ENCODE assay signal across 8 cellular contexts in the genomic region with DNA sequence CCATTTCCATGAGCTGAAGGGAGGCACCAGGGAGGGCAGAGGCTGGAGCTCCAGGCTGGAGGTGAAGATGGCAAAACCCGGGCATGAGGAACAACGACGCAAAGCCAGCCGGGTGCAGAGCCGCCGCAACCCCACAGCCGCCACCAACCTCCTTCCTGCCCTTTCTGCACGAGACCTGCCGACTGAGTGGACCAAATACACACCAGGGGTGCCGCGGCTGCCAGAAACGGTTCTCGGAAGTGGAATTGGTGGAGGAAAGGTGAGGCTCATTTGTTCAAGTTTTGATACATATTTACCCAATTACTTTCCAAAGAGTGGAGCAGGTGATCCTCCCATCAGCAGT. TPM values are rescaled to one million over a fixed set of nuclear protein-coding genes. Genes with fewer than 3 reads are reported as not detected.
"Had no signal": no experiment of that assay in that cellular context is flagged by ENCODE, and none has a peak within 500 bp of the region (broad histone marks: within the 10 kb centered on the region; RNA-seq: fewer than 3 reads in every experiment).

No MANE protein-coding gene starts in this region.

- H2AFZ ChIP-seq: GM23338 had no signal

- H3K4me3 ChIP-seq: GM23338, HAP-1 had no signal

- H3K9me3 ChIP-seq: HAP-1 had no signal

- H3K36me3 ChIP-seq: HAP-1 had no signal

- H3K4me2 ChIP-seq: GM23338 had no signal

- H3K27ac ChIP-seq: HL-60 had no signal

- ATAC-seq: HCT116, HepG2 had no signal

- DNase-seq: HFFc6 had no signal

- H3K4me1 ChIP-seq: HAP-1 had no signal

RNA-seq across cellular contexts. Expression of gene CIDEA, which starts 8.4 kb away (rescaled TPM):
- total RNA-seq: GM23338, H1, HepG2, HFFc6, HT1080 had no signal
